Comparison of ENCODE assay signal across 8 cellular contexts in genomic region chr17:57009737-57010445, GRCh38. TPM values are rescaled to one million over a fixed set of nuclear protein-coding genes. Genes with fewer than 3 reads are reported as not detected.
DNase-seq lines count a peak whose midpoint lies in the region; ATAC-seq and TF ChIP-seq lines count a peak whose summit lies in the region.

No MANE protein-coding gene starts in this region.

- peak overlapping the region; percentile 89 for H3K4me2 ChIP-seq in OCI-LY3 (ENCODE audit: low read length)

- no peaks in the 10 kb centered on the region for H4K20me1 ChIP-seq in OCI-LY3 (ENCODE audit: insufficient read depth, low read length)

- H3K9ac ChIP-seq in OCI-LY3 (ENCODE audit: low read length), result peak overlapping the region; percentile 36; the same call in 1 of the 2 replicates

- H3K27ac ChIP-seq in OCI-LY3 (ENCODE audit: low read length) (no peak overlapping the region), transverse colon (no peak overlapping the region)

- in situ Hi-C loops in transverse colon (cut with MboI; ENCODE audit: low pct_ligation_motif_present in 1 of 4, low pct_unique_long_range_greater_than_20kb in 1 of 4, low sequenced_read_pairs in 3 of 4), result no loop called here

- intact Hi-C loops in transverse colon (cut with DNase I; ENCODE audit: low total_unique reads), result loop anchor here (10.0 kb wide), 2 partner anchors 45 to 105 kb away; no protein-coding TSS in a partner anchor

- peak; percentile 60 for ATAC-seq in GM18517 (IDR thresholded peaks at IDR 0.05; ENCODE audit: unreplicated experiment)
- peak; percentile 59 for ATAC-seq in omental fat pad (ENCODE audit: low FRiP score)

- TF ChIP-seq EP300 in transverse colon (IDR thresholded peaks at IDR 0.05; ENCODE audit: low read depth), result no peak

- POLR2A ChIA-PET in AG04449 (lab: Yijun Ruan, JAX), result no interaction called here

- no peaks in the 10 kb centered on the region for H3K36me3 ChIP-seq in OCI-LY3 (replicated peaks; ENCODE audit: low read depth, low read length)
- H3K36me3 ChIP-seq in transverse colon, result peaks cover 0 to 4% (median 0%) of the 10 kb centered on the region in 4 donors

- DNase-seq in AG04449 (ENCODE audit: low read depth, low spot score) (no peak), HUDEP-2 (lab: John Stamatoyannopoulos, UW; ENCODE audit: unreplicated experiment in 76 of 76) (peak in 44 of 76 experiments; percentile 4 to 61 (median 24)), fibroblast of the aortic adventitia (ENCODE audit: low read depth) (peak; percentile 50), omental fat pad (ENCODE audit: low spot score) (no peak), transverse colon (peak; percentile 73)
- DNase-seq in activated T-cell treated with anti-CD3 and anti-CD28 coated beads, Interleukin-2, amount 50 U/mL, for 1 hour, result peak; percentile 51

- H3K9me3 ChIP-seq in OCI-LY3 (ENCODE audit: insufficient read depth, low read length), result no peaks in the 10 kb centered on the region
- H3K9me3 ChIP-seq in transverse colon, result no peaks in the 10 kb centered on the region

- CTCF ChIA-PET in AG04449 (lab: Yijun Ruan, JAX), result interaction anchor here (0.9 to 5.7 kb wide), 11 partner anchors 9 to 190 kb away, joined by 3 to 42 read pairs (median 4); no protein-coding TSS in a partner anchor

- peak overlapping the region; percentile 97 for H2AFZ ChIP-seq in OCI-LY3 (ENCODE audit: low read depth, low read length)

- WGBS in transverse colon (ENCODE audit: low coverage in 1 of 2), 2 donors, result 17 to 28% methylated on average over 1 to 7 of the region's 7 CpGs

- H3K27me3 ChIP-seq in OCI-LY3 (ENCODE audit: low read depth, low read length) (no peaks in the 10 kb centered on the region), transverse colon (no peaks in the 10 kb centered on the region)

- H3K4me3 ChIP-seq in AG04449 (ENCODE audit: low read depth, low read length), result no peak overlapping the region
- H3K4me3 ChIP-seq in OCI-LY3 (ENCODE audit: low read length), result peak overlapping the region; percentile 72
- H3K4me3 ChIP-seq in fibroblast of the aortic adventitia (ENCODE audit: low read depth, low read length), result no peak overlapping the region
- no peak overlapping the region for H3K4me3 ChIP-seq in transverse colon

- TF ChIP-seq POLR2A in transverse colon (IDR thresholded peaks at IDR 0.05), result no peak

- peaks cover 6% of the 10 kb centered on the region for H3K4me1 ChIP-seq in OCI-LY3 (ENCODE audit: low read length)
- H3K4me1 ChIP-seq in transverse colon, result peaks cover 0 to 7% (median 0%) of the 10 kb centered on the region in 4 donors

- TF ChIP-seq CTCF in AG04449 (IDR thresholded peaks at IDR 0.05; ENCODE audit: insufficient read depth, low read length, missing control alignments), result peak; percentile 75
- peak; percentile 68 for TF ChIP-seq CTCF in OCI-LY3 (IDR thresholded peaks at IDR 0.05; ENCODE audit: low read depth, low read length)
- TF ChIP-seq CTCF in fibroblast of the aortic adventitia (IDR thresholded peaks at IDR 0.05; ENCODE audit: insufficient read depth, low read length), result peak; percentile 89
- no peak for TF ChIP-seq CTCF in omental fat pad (IDR thresholded peaks at IDR 0.05)
- peak; percentile 70 to 79 (median 73) for TF ChIP-seq CTCF in transverse colon (IDR thresholded peaks at IDR 0.05)

- no peaks in the 10 kb centered on the region for H3K79me2 ChIP-seq in OCI-LY3 (ENCODE audit: low read length)

RNA-seq across cellular contexts. Expression of gene SCPEP1, which starts 32.0 kb away (rescaled TPM):
- total RNA-seq in fibroblast of the aortic adventitia (ENCODE audit: low replicate concordance) (55.6 and 140 TPM in 2 replicates), omental fat pad (10 to 100 TPM; 59.6 to 80.9 (median 69.1) TPM), transverse colon (10 to 100 TPM; 13.1 to 39.7 (median 20.3) TPM)

RNA-seq across cellular contexts. Expression of gene COIL, which starts 49.0 kb away (rescaled TPM):
- total RNA-seq in fibroblast of the aortic adventitia (ENCODE audit: low replicate concordance), result 12.8 and 13.3 TPM in 2 replicates
- total RNA-seq in omental fat pad, result 10 to 100 TPM in 1 of 4 donors, 1 to 10 TPM in 3; 6.7 to 13.4 (median 9.3) TPM
- total RNA-seq in transverse colon, result 10 to 100 TPM in 2 of 4 donors, 1 to 10 TPM in 2; 1.5 to 12.2 (median 8.2) TPM

Comparison
In these comparisons a context has a peak if more than half of its experiments do, and no peak if none do; other contexts are left out.
1. DNase-seq: peak in HUDEP-2 (44 of 76), activated T-cell treated with anti-CD3 and anti-CD28 coated beads, Interleukin-2, amount 50 U/mL, for 1 hour (single experiment), fibroblast of the aortic adventitia (single experiment) and transverse colon (single experiment); none in AG04449 (single experiment) and omental fat pad (single experiment).
2. CTCF ChIP-seq: peak in AG04449 (single experiment), OCI-LY3 (single experiment), fibroblast of the aortic adventitia (single experiment) and transverse colon (5 of 5); none in omental fat pad (0 of 3).